1 cellular context compared by ENCODE assay signal in genomic region chr5:139755892-139756671, GRCh38.
TF ChIP-seq lines count a peak whose summit lies in the region.

No MANE protein-coding gene starts in this region.

TF ChIP-seq in GM12878, 131 proteins besides CTCF, POLR2A, EP300 and RAD21 (continued from another document and continues in another):
- TF ChIP-seq ZBTB11 (CRISPR knock-in tag; IDR thresholded peaks at IDR 0.05) (no peak), ZNF384 (IDR thresholded peaks at IDR 0.05; ENCODE audit: borderline replicate concordance, low read depth, low read length) (no peak), ZBED1 (IDR thresholded peaks at IDR 0.05; ENCODE audit: borderline replicate concordance) (no peak), CEBPB (IDR thresholded peaks at IDR 0.05; ENCODE audit: borderline replicate concordance in 1 of 2, low read depth in 2 of 2, low read length in 2 of 2) (no peak), POLR2AphosphoS5 (IDR thresholded peaks at IDR 0.05; ENCODE audit: low read length) (no peak), CBFB (IDR thresholded peaks at IDR 0.05; ENCODE audit: low read depth) (no peak), KLF5 (IDR thresholded peaks at IDR 0.05; ENCODE audit: partially characterized antibody) (no peak), ZNF217 (IDR thresholded peaks at IDR 0.05) (no peak), RAD51 (IDR thresholded peaks at IDR 0.05) (no peak), NFIC (IDR thresholded peaks at IDR 0.05; ENCODE audit: low read depth, low read length) (no peak), CREM (IDR thresholded peaks at IDR 0.05; ENCODE audit: low read depth) (no peak), PKNOX1 (IDR thresholded peaks at IDR 0.05) (no peak; the same call in 1 of the 2 replicates), SIX5 (IDR thresholded peaks at IDR 0.05; ENCODE audit: low read depth, low read length, severe bottlenecking) (no peak), SREBF1 (IDR thresholded peaks at IDR 0.05; ENCODE audit: low read length) (no peak), NBN (IDR thresholded peaks at IDR 0.05) (no peak), HSF1 (IDR thresholded peaks at IDR 0.05; ENCODE audit: low read depth, low read length) (no peak), SMAD5 (IDR thresholded peaks at IDR 0.05; ENCODE audit: low read depth) (no peak), IRF4 (IDR thresholded peaks at IDR 0.05; ENCODE audit: low read depth, low read length) (no peak), STAT3 (IDR thresholded peaks at IDR 0.05; ENCODE audit: low read depth, low read length) (no peak), ZZZ3 (IDR thresholded peaks at IDR 0.05; ENCODE audit: control insufficient read depth, insufficient read length, low read depth) (no peak), YY1 (IDR thresholded peaks at IDR 0.05; ENCODE audit: low read depth, low read length) (peak; percentile 67; the same call in 1 of the 2 replicates), ZNF592 (IDR thresholded peaks at IDR 0.05) (no peak), CHD2 (IDR thresholded peaks at IDR 0.05; ENCODE audit: borderline replicate concordance, low read depth, low read length) (no peak), MYB (IDR thresholded peaks at IDR 0.05; ENCODE audit: borderline replicate concordance, low read depth, low read length) (no peak), PRDM15 (CRISPR knock-in tag; IDR thresholded peaks at IDR 0.05) (no peak), SMC3 (IDR thresholded peaks at IDR 0.05; ENCODE audit: borderline replicate concordance, low read length) (no peak), EZH2 (IDR thresholded peaks at IDR 0.05; ENCODE audit: borderline replicate concordance, control insufficient read depth, low read depth, low read length) (0 out of 2 replicates have a peak, but pooled peaks have one; percentile 36), POLR2AphosphoS2 (IDR thresholded peaks at IDR 0.05; ENCODE audit: low read depth, low read length) (no peak), CHD4 (IDR thresholded peaks at IDR 0.05) (no peak), IKZF1 (conservative IDR thresholded peaks at IDR 0.05) (peak; percentile 32; the same call in 1 of the 2 replicates), TAF1 (IDR thresholded peaks at IDR 0.05; ENCODE audit: borderline replicate concordance, low read depth, low read length) (no peak), RBBP5 (conservative IDR thresholded peaks at IDR 0.05) (no peak), FOXM1 (IDR thresholded peaks at IDR 0.05; ENCODE audit: low read depth, low read length) (no peak), TBL1XR1 (IDR thresholded peaks at IDR 0.05; ENCODE audit: low read depth, low read length) (no peak), STAT1 (conservative IDR thresholded peaks at IDR 0.05) (no peak), RCOR1 (conservative IDR thresholded peaks at IDR 0.05; ENCODE audit: low read depth, low read length) (no peak), GABPA (IDR thresholded peaks at IDR 0.05; ENCODE audit: low read depth) (no peak), USF1 (IDR thresholded peaks at IDR 0.05; ENCODE audit: borderline replicate concordance, extremely low read length, insufficient read depth, low read depth, low read length) (no peak), NR2C2 (IDR thresholded peaks at IDR 0.05; ENCODE audit: borderline replicate concordance, control insufficient read depth, insufficient read length, low read depth) (no peak), ZNF207 (IDR thresholded peaks at IDR 0.05; ENCODE audit: borderline replicate concordance) (no peak), KAT2A (conservative IDR thresholded peaks at IDR 0.05; ENCODE audit: control insufficient read depth, low read depth, low read length) (no peak), ETV6 (conservative IDR thresholded peaks at IDR 0.05 in 1 of 2, IDR thresholded peaks at IDR 0.05 in 1 of 2; ENCODE audit: borderline replicate concordance in 1 of 2, low read depth in 1 of 2) (no peak), MAX (IDR thresholded peaks at IDR 0.05; ENCODE audit: low read depth, low read length) (0 out of 2 replicates have a peak, but pooled peaks have one; percentile 6), ASH2L (IDR thresholded peaks at IDR 0.05; ENCODE audit: borderline replicate concordance, low read depth) (no peak), MTA2 (IDR thresholded peaks at IDR 0.05; ENCODE audit: low read depth) (no peak), ZNF274 (IDR thresholded peaks at IDR 0.05; ENCODE audit: insufficient read depth, insufficient read length) (no peak), NKRF (conservative IDR thresholded peaks at IDR 0.05) (no peak)
